ENCODE assay signal across 1 cellular context in the genomic region with DNA sequence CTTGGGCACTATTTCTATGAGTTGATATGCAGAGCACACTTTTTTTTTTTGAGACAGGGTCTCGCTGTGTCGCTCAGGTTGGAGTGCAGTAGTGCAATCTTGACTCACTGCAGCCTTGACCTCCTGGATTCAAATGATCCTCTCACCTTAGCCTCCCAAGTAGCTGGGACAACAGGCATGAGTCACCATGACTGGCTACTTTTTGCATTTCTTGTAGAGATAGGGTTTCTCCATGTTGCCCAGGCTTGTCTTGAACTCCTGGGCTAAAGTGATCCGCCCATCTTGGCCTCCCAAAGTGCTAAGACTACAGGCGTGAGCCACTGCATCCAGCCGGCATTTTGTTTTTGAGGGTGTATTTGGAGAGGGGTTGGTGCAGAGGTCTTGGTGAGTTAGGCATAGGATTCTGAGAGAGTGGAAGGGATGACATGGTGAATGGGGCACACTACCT.
TF ChIP-seq lines count a peak whose summit lies in the region.

No MANE protein-coding gene starts in this region.

TF ChIP-seq in K562, 482 proteins besides CTCF, POLR2A, EP300 and RAD21 (continued from another document and continues in another):
- TF ChIP-seq, protein P1, sequence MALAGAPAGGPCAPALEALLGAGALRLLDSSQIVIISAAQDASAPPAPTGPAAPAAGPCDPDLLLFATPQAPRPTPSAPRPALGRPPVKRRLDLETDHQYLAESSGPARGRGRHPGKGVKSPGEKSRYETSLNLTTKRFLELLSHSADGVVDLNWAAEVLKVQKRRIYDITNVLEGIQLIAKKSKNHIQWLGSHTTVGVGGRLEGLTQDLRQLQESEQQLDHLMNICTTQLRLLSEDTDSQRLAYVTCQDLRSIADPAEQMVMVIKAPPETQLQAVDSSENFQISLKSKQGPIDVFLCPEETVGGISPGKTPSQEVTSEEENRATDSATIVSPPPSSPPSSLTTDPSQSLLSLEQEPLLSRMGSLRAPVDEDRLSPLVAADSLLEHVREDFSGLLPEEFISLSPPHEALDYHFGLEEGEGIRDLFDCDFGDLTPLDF (CRISPR knock-in tag; IDR thresholded peaks at IDR 0.05), result no peak
- TF ChIP-seq ZNF316 (IDR thresholded peaks at IDR 0.05) (peak; percentile 96), CHAMP1 (IDR thresholded peaks at IDR 0.05) (peak; percentile 82; the same call in 1 of the 2 replicates), GTF2F1 (IDR thresholded peaks at IDR 0.05; ENCODE audit: low read depth, low read length) (no peak), ZNF408 (CRISPR knock-in tag; IDR thresholded peaks at IDR 0.05; ENCODE audit: low read depth) (no peak), KHSRP (IDR thresholded peaks at IDR 0.05) (no peak), PREB (CRISPR knock-in tag; IDR thresholded peaks at IDR 0.05) (no peak), BHLHE40 (IDR thresholded peaks at IDR 0.05; ENCODE audit: low read length) (no peak), ARID4B (CRISPR knock-in tag; IDR thresholded peaks at IDR 0.05) (no peak), NBN (IDR thresholded peaks at IDR 0.05; ENCODE audit: low read depth) (peak; percentile 64), IRF1 (CRISPR knock-in tag; IDR thresholded peaks at IDR 0.05; ENCODE audit: borderline replicate concordance) (no peak), ZNF583 (CRISPR knock-in tag; IDR thresholded peaks at IDR 0.05) (no peak), ESRRB (CRISPR knock-in tag; IDR thresholded peaks at IDR 0.05; ENCODE audit: borderline replicate concordance) (no peak), CC2D1A (IDR thresholded peaks at IDR 0.05) (peak; percentile 52; the same call in 1 of the 2 replicates), MTF1 (CRISPR knock-in tag; IDR thresholded peaks at IDR 0.05; ENCODE audit: borderline replicate concordance) (no peak), ZFP91 (CRISPR knock-in tag; IDR thresholded peaks at IDR 0.05) (no peak), TEAD4 (IDR thresholded peaks at IDR 0.05; ENCODE audit: low read length) (no peak), TEAD4 (CRISPR knock-in tag; IDR thresholded peaks at IDR 0.05; ENCODE audit: borderline replicate concordance) (no peak), TAF1 (IDR thresholded peaks at IDR 0.05; ENCODE audit: control insufficient read depth, extremely low read depth, insufficient read depth, low read length, severe bottlenecking) (no peak), IRF2 (CRISPR knock-in tag; IDR thresholded peaks at IDR 0.05) (no peak), ARID3B (CRISPR knock-in tag; IDR thresholded peaks at IDR 0.05; ENCODE audit: borderline replicate concordance) (no peak), VEZF1 (CRISPR knock-in tag; IDR thresholded peaks at IDR 0.05) (no peak), ZNF347 (CRISPR knock-in tag; IDR thresholded peaks at IDR 0.05; ENCODE audit: low read depth) (no peak), ZNF551 (CRISPR knock-in tag; IDR thresholded peaks at IDR 0.05) (no peak), POLR2AphosphoS5 (IDR thresholded peaks at IDR 0.05; ENCODE audit: control insufficient read depth, insufficient read depth, low read depth, low read length) (no peak), NR2C2 (CRISPR knock-in tag; IDR thresholded peaks at IDR 0.05) (no peak), NR2C2 (tag; IDR thresholded peaks at IDR 0.05) (peak; percentile 75), ZNF668 (CRISPR knock-in tag; IDR thresholded peaks at IDR 0.05) (no peak), ZNF274 (IDR thresholded peaks at IDR 0.05; ENCODE audit: borderline replicate concordance, low read depth, low read length) (no peak), KLF10 (CRISPR knock-in tag; IDR thresholded peaks at IDR 0.05) (no peak), TARDBP (IDR thresholded peaks at IDR 0.05) (no peak), BCLAF1 (IDR thresholded peaks at IDR 0.05; ENCODE audit: borderline replicate concordance in 1 of 2, control insufficient read depth in 1 of 2, low read depth in 2 of 2, low read length in 1 of 2) (no peak), ELF2 (CRISPR knock-in tag; IDR thresholded peaks at IDR 0.05) (no peak), ZNF232 (CRISPR knock-in tag; IDR thresholded peaks at IDR 0.05) (no peak), ZC3H4 (CRISPR knock-in tag; IDR thresholded peaks at IDR 0.05; ENCODE audit: borderline replicate concordance) (no peak)
- TF ChIP-seq, protein P2, sequence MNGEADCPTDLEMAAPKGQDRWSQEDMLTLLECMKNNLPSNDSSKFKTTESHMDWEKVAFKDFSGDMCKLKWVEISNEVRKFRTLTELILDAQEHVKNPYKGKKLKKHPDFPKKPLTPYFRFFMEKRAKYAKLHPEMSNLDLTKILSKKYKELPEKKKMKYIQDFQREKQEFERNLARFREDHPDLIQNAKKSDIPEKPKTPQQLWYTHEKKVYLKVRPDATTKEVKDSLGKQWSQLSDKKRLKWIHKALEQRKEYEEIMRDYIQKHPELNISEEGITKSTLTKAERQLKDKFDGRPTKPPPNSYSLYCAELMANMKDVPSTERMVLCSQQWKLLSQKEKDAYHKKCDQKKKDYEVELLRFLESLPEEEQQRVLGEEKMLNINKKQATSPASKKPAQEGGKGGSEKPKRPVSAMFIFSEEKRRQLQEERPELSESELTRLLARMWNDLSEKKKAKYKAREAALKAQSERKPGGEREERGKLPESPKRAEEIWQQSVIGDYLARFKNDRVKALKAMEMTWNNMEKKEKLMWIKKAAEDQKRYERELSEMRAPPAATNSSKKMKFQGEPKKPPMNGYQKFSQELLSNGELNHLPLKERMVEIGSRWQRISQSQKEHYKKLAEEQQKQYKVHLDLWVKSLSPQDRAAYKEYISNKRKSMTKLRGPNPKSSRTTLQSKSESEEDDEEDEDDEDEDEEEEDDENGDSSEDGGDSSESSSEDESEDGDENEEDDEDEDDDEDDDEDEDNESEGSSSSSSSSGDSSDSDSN (IDR thresholded peaks at IDR 0.05; ENCODE audit: borderline replicate concordance in 1 of 2, low read depth in 2 of 2, low read length in 2 of 2), result no peak
